ENCODE assay signal across 20 cellular contexts in the genomic region with DNA sequence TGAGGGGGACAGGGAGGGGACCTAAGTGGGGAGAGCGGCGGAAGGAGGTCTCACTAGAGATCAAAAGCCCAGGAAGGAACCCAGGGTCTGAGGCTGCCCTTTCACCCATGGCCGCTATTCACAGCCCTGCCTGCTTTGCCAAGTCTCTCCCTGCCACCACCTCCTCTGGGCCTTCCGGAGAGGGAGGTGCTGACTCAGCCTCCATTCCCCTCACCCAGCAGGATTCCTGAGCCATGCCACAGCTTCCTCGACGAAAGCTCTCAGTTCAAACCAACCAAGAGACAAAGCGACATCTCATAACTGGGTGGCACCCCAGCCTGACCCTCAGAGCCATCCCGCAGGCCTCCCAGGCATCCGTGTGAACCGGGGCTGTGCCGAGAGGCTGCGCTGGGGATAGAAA. TPM values are rescaled to one million over a fixed set of nuclear protein-coding genes. Genes with fewer than 3 reads are reported as not detected.
DNase-seq lines count a peak whose midpoint lies in the region; ATAC-seq, FAIRE-seq and TF ChIP-seq lines count a peak whose summit lies in the region.
"Had no signal": no experiment of that assay in that cellular context is flagged by ENCODE, and none has a peak within 500 bp of the region (broad histone marks: within the 10 kb centered on the region; RNA-seq: fewer than 3 reads in every experiment).

No MANE protein-coding gene starts in this region.

- CTCF ChIA-PET in GM12878 (lab: Yijun Ruan, JAX) = interaction anchor here (0.9 to 7.5 kb wide), 18 partner anchors 14 to 409 kb away, joined by 3 to 112 read pairs (median 8); partner anchors contain the start of gene PAX5

- H3K36me3 ChIP-seq in Karpas-422 (ENCODE audit: insufficient read depth, low read length) (peaks cover 87% of the 10 kb centered on the region), GM12878 (ENCODE audit: control insufficient read depth in 2 of 2, insufficient read depth in 2 of 2, low read length in 1 of 2) (peaks cover 8 to 28% of the 10 kb centered on the region in 2 experiments; a peak in 3 of 4 replicates), neural progenitor cell (no peaks in the 10 kb centered on the region), heart left ventricle (no peaks in the 10 kb centered on the region)

- BruUV-seq in GM12878 (replicated peaks; lab: Mats Ljungman, UMichigan) = no TSS peak

- DNase-seq in EH (ENCODE audit: low read depth) (peak; percentile 47), Karpas-422 (no peak), GM12878 (ENCODE audit: low read depth, low spot score) (no peak), neural progenitor cell (ENCODE audit: low spot score) (peak; percentile 62), left cardiac atrium (no peak), heart left ventricle (no peak)
- DNase-seq: activated CD4-positive, alpha-beta T cell treated with anti-CD3 and anti-CD28 coated beads for 4 hours; activated T-cell treated with anti-CD3 and anti-CD28 coated beads for 4 hours; MM.1S; NCI-H2029; stimulated activated naive CD4-positive, alpha-beta T cell treated with Interleukin-2 at 50 U/mL for 16 hours had no signal

- H3K4me3 Mint-ChIP-seq in neural progenitor cell = no peak overlapping the region
- H3K4me3 Mint-ChIP-seq: central memory CD8-positive, alpha-beta T cell had no signal

- TF ChIP-seq CTCF in GM12878 (IDR thresholded peaks at IDR 0.05 in 2 of 3, conservative IDR thresholded peaks at IDR 0.05 in 1 of 3; ENCODE audit: control insufficient read depth in 2 of 3, extremely low read depth in 1 of 3, insufficient read depth in 1 of 3, low read depth in 3 of 3, low read length in 3 of 3) = no peak
- no peak for TF ChIP-seq CTCF in neural progenitor cell (IDR thresholded peaks at IDR 0.05)
- TF ChIP-seq CTCF in heart left ventricle (IDR thresholded peaks at IDR 0.05) = no peak

- H3K27me3 ChIP-seq in Karpas-422 (ENCODE audit: low read length) (no peaks in the 10 kb centered on the region), GM12878 (replicated peaks in 1 of 2; ENCODE audit: control insufficient read depth in 2 of 2, insufficient read depth in 2 of 2, low read length in 1 of 2) (no peaks in the 10 kb centered on the region), neural progenitor cell (peaks cover 71% of the 10 kb centered on the region), heart left ventricle (peaks cover 4 to 74% (median 34%) of the 10 kb centered on the region in 9 donors)

- ATAC-seq in GM12878 (no peak), left cardiac atrium (no peak), GM19023 (IDR thresholded peaks at IDR 0.05; ENCODE audit: unreplicated experiment) (no peak), HG02763 (IDR thresholded peaks at IDR 0.05; ENCODE audit: unreplicated experiment) (no peak), heart left ventricle (no peak)
- ATAC-seq: activated naive CD4-positive, alpha-beta T cell treated with anti-CD3 and anti-CD28 coated beads, Interleukin-2, amount 50 U/mL, for 72 hours had no signal

- no peak overlapping the region for H3K4me3 ChIP-seq in Karpas-422 (ENCODE audit: low read length)
- peak overlapping the region; percentile 47; the same call in 1 of the 2 replicates for H3K4me3 ChIP-seq in GM12878
- no peak overlapping the region for H3K4me3 ChIP-seq in neural progenitor cell
- H3K4me3 ChIP-seq in heart left ventricle = no peak overlapping the region
- H3K4me3 ChIP-seq: smooth muscle cell had no signal

- no peak overlapping the region for H3K9ac ChIP-seq in Karpas-422 (ENCODE audit: low read length)
- peak overlapping the region; percentile 83 for H3K9ac ChIP-seq in GM12878 (ENCODE audit: control insufficient read depth, insufficient read depth, low read length)
- no peak overlapping the region for H3K9ac ChIP-seq in neural progenitor cell
- H3K9ac ChIP-seq: parathyroid adenoma had no signal

- TF ChIP-seq POLR2A in GM12878 (IDR thresholded peaks at IDR 0.05; ENCODE audit: low read depth, low read length) (no peak), heart left ventricle (IDR thresholded peaks at IDR 0.05) (no peak)

- intact Hi-C loops in GM12878 (cut with micrococcal nuclease; ENCODE audit: unreplicated experiment) (loop anchor here (5.0 to 10.0 kb wide), 3 partner anchors 195 to 377 kb away; no protein-coding TSS in a partner anchor), left cardiac atrium (cut with DNase I) (loop anchor here in 1 of 2 donors (10.0 kb wide), 1 partner anchor 267 kb away; no protein-coding TSS in a partner anchor), heart left ventricle (cut with DNase I) (loop anchor here in 4 of 10 donors (5.0 to 10.0 kb wide), 2 partner anchors 265 to 267 kb away; no protein-coding TSS in a partner anchor)

- SMC1A ChIA-PET in GM12878 (lab: Charles Lee; ENCODE audit: uncharacterized antibody, unreplicated experiment) = interaction anchor here (0.9 to 3.6 kb wide), 28 partner anchors 11 to 414 kb away, joined by 3 to 31 read pairs (median 8); partner anchors contain the start of gene PAX5

- H3K27ac ChIP-seq in Karpas-422 (ENCODE audit: low read length) (peak overlapping the region; percentile 49), GM12878 (ENCODE audit: control insufficient read depth, insufficient read depth) (peak overlapping the region; percentile 93), neural progenitor cell (no peak overlapping the region), heart left ventricle (no peak overlapping the region)
- H3K27ac ChIP-seq: parathyroid adenoma had no signal

- H3K79me2 ChIP-seq in Karpas-422 (ENCODE audit: low read length) (peaks cover 97% of the 10 kb centered on the region), GM12878 (ENCODE audit: control insufficient read depth, insufficient read depth, low read length) (peaks cover 97% of the 10 kb centered on the region), neural progenitor cell (ENCODE audit: low read depth) (no peaks in the 10 kb centered on the region)
- H3K79me2 ChIP-seq: parathyroid adenoma had no signal

- 52% methylated on average over 10 of the region's 12 CpGs for WGBS in GM12878 (ENCODE audit: insufficient coverage, insufficient replicate concordance, low lambda C conversion rate, missing lambda C conversion rate)
- WGBS in heart left ventricle, 4 donors = 65 to 71% (median 68%) methylated on average over 12 of the region's 12 CpGs

- RAD21 ChIA-PET in GM12878 (lab: Charles Lee; ENCODE audit: unreplicated experiment) = interaction anchor here (1.0 to 7.6 kb wide), 19 partner anchors 13 to 412 kb away, joined by 3 to 175 read pairs (median 9); partner anchors contain the start of gene ZCCHC7

- in situ Hi-C loops in GM12878 (cut with MboI) = no loop called here

- H2AFZ ChIP-seq in Karpas-422 (ENCODE audit: low read length) = no peak overlapping the region
- H2AFZ ChIP-seq in GM12878 (ENCODE audit: control insufficient read depth, low read depth, low read length) = no peak overlapping the region
- no peak overlapping the region for H2AFZ ChIP-seq in neural progenitor cell (replicated peaks)
- H2AFZ ChIP-seq: parathyroid adenoma had no signal

- H4K20me1 ChIP-seq in Karpas-422 (ENCODE audit: insufficient read depth, low read depth, low read length) (peaks cover under 1% of the 10 kb centered on the region; the same call in 1 of the 2 replicates), GM12878 (ENCODE audit: control insufficient read depth, insufficient read depth) (no peaks in the 10 kb centered on the region), neural progenitor cell (ENCODE audit: low read depth) (no peaks in the 10 kb centered on the region)

- no peak for TF ChIP-seq EP300 in GM12878 (IDR thresholded peaks at IDR 0.05; ENCODE audit: borderline replicate concordance in 1 of 2, control insufficient read depth in 1 of 2, low read depth in 2 of 2, low read length in 2 of 2)

- no peak for TF ChIP-seq RAD21 in GM12878 (IDR thresholded peaks at IDR 0.05; ENCODE audit: insufficient read depth, low read depth, low read length)

- H3K27ac Mint-ChIP-seq in neural progenitor cell = no peak overlapping the region

- POLR2A ChIA-PET in GM12878 (lab: Charles Lee) = interaction anchor here (0.6 to 17.3 kb wide), 5 partner anchors 12 to 411 kb away, joined by 3 to 354 read pairs (median 5); no protein-coding TSS in a partner anchor

- H3F3A ChIP-seq in neural progenitor cell (ENCODE audit: low read depth) = peaks cover 11% of the 10 kb centered on the region

- peaks cover 70% of the 10 kb centered on the region for H3K4me1 Mint-ChIP-seq in neural progenitor cell
- H3K4me1 Mint-ChIP-seq: central memory CD8-positive, alpha-beta T cell had no signal

- H3K27me3 Mint-ChIP-seq in neural progenitor cell (ENCODE audit: insufficient read depth, low read depth) = peaks cover 17% of the 10 kb centered on the region

- H3K4me1 ChIP-seq in Karpas-422 (ENCODE audit: low read length) (peaks cover 89% of the 10 kb centered on the region), GM12878 (ENCODE audit: control insufficient read depth, insufficient read depth, low read length) (peaks cover 88% of the 10 kb centered on the region), neural progenitor cell (peaks cover 28% of the 10 kb centered on the region), heart left ventricle (peaks cover 0 to 4% (median 0%) of the 10 kb centered on the region in 12 donors)
- H3K4me1 ChIP-seq: parathyroid adenoma had no signal

- H3K9me3 Mint-ChIP-seq in neural progenitor cell = no peaks in the 10 kb centered on the region
- H3K9me3 Mint-ChIP-seq: activated naive CD4-positive, alpha-beta T cell treated with anti-CD3 and anti-CD28 coated beads, Interleukin-2, amount 50 U/mL, for 72 hours; central memory CD8-positive, alpha-beta T cell had no signal

- no peaks in the 10 kb centered on the region for H3K9me2 ChIP-seq in Karpas-422 (replicated peaks; ENCODE audit: insufficient read depth, low read length)

- FAIRE-seq in GM12878 (lab: Jason Lieb, UNC) = no peak

- H3K4me2 ChIP-seq in Karpas-422 (ENCODE audit: low read depth, low read length, poor library complexity, severe bottlenecking) = no peak overlapping the region
- H3K4me2 ChIP-seq in GM12878 (ENCODE audit: control insufficient read depth, insufficient read depth) = peak overlapping the region; percentile 62
- no peak overlapping the region for H3K4me2 ChIP-seq in neural progenitor cell
- H3K4me2 ChIP-seq: smooth muscle cell had no signal

- H3K36me3 Mint-ChIP-seq in neural progenitor cell = peaks cover 6% of the 10 kb centered on the region
- H3K36me3 Mint-ChIP-seq: activated naive CD4-positive, alpha-beta T cell treated with anti-CD3 and anti-CD28 coated beads, Interleukin-2, amount 50 U/mL, for 72 hours had no signal

- H3K9me3 ChIP-seq in Karpas-422 (ENCODE audit: low read length) (no peaks in the 10 kb centered on the region), GM12878 (replicated peaks; ENCODE audit: control insufficient read depth, insufficient read depth, low read length) (no peaks in the 10 kb centered on the region), neural progenitor cell (ENCODE audit: low read depth) (no peaks in the 10 kb centered on the region), heart left ventricle (no peaks in the 10 kb centered on the region)

RNA-seq across cellular contexts. Expression of gene PAX5, which starts 36.7 kb away (rescaled TPM):
- total RNA-seq in Karpas-422 (2014; rRNA removed; shearing (Covaris generic); ENCODE audit: low replicate concordance) = 88.9 and 93.3 TPM in 2 replicates
- total RNA-seq in GM12878 (2013; cell fraction: nucleolus; rRNA removed) = 196 and 209 TPM in 2 replicates
- total RNA-seq in GM12878 (2014; rRNA removed) = 45.7 and 45.9 TPM in 2 replicates
- total RNA-seq in GM12878 (2014; rRNA removed; fragmentation: Illumina TruSeq; extraction: Trizol) = 27.3 and 28.1 TPM in 2 replicates
- 118 and 123 TPM in 2 replicates for total RNA-seq in GM12878 (2021)
- polyA plus RNA-seq in GM12878 (2011; ENCODE audit: low read depth) = 24.5 TPM
- polyA plus RNA-seq in GM12878 (2011; rRNA removed) = 12.7 and 23.6 TPM in 2 replicates
- polyA plus RNA-seq in GM12878 (2011; cell fraction: cytosol; rRNA removed) = 26.7 and 29.9 TPM in 2 replicates
- polyA plus RNA-seq in GM12878 (2011; cell fraction: nucleus; rRNA removed) = 57.1 and 80.5 TPM in 2 replicates
- polyA plus RNA-seq in GM12878 (2012) = 41.7 and 47.1 TPM in 2 replicates
- 29.9 and 48.1 TPM in 2 replicates for polyA plus RNA-seq in GM12878 (2014; fragmentation: Illumina TruSeq; extraction: Trizol)
- 1 to 10 TPM; 2.2 to 2.4 TPM for polyA plus RNA-seq in GM12878 (2014; fragmentation: Nextera tagmentation; extraction: Ambion mirVana)
- polyA plus RNA-seq in GM12878 (2014; rRNA removed) = 36.8 and 44.5 TPM in 2 replicates
- 10 to 100 TPM; 31.2 to 32.6 TPM for polyA plus RNA-seq in GM12878 (2016; fragmentation: Nextera tagmentation; extraction: Ambion mirVana)
- polyA minus RNA-seq in GM12878 (2011; rRNA and poly(A)+ RNA removed) = 57.6 and 59.1 TPM in 2 replicates
- 23.0 and 30.2 TPM in 2 replicates for polyA minus RNA-seq in GM12878 (2011; cell fraction: cytosol; rRNA and poly(A)+ RNA removed)
- polyA minus RNA-seq in GM12878 (2011; cell fraction: nucleus; rRNA and poly(A)+ RNA removed) = 66.4 and 122 TPM in 2 replicates
- total RNA-seq in neural progenitor cell (ENCODE audit: low replicate concordance) = 0.06 TPM in 1 of 2 replicates, not detected in the other
- under 1 TPM; 0.09 to 0.10 TPM for total RNA-seq in left cardiac atrium
- total RNA-seq in heart left ventricle = under 1 TPM in 3 of 9 donors, not detected in 6; 0.02 to 0.37 (median 0.14) TPM
- under 1 TPM in 1 of 2 donors, not detected in 1; 0.01 TPM for polyA plus RNA-seq in heart left ventricle
- total RNA-seq: glomerular endothelial cell, ureter had no signal
- polyA plus RNA-seq: BJ, smooth muscle cell had no signal

Comparison
In these comparisons a context has a peak if more than half of its experiments do, and no peak if none do; other contexts are left out.
1. DNase-seq: peak in EH (single experiment) and neural progenitor cell (single experiment); none in Karpas-422 (single experiment), GM12878 (single experiment), left cardiac atrium (single experiment) and heart left ventricle (0 of 5).
2. H3K27ac ChIP-seq: peak in Karpas-422 (single experiment) and GM12878 (single experiment); none in neural progenitor cell (single experiment) and heart left ventricle (0 of 12).
3. RNA of gene PAX5, which starts 36.7 kb away (total RNA-seq): 88.9 to 93.3 TPM in Karpas-422 and 27.3 to 209 TPM in GM12878; 0.09 to 0.10 TPM in left cardiac atrium, 0.06 TPM in neural progenitor cell and 0.02 to 0.37 TPM in heart left ventricle; every median in the first group is over 10 times any median in the second.